Comparison of ENCODE assay signal across 24 cellular contexts in the genomic region with DNA sequence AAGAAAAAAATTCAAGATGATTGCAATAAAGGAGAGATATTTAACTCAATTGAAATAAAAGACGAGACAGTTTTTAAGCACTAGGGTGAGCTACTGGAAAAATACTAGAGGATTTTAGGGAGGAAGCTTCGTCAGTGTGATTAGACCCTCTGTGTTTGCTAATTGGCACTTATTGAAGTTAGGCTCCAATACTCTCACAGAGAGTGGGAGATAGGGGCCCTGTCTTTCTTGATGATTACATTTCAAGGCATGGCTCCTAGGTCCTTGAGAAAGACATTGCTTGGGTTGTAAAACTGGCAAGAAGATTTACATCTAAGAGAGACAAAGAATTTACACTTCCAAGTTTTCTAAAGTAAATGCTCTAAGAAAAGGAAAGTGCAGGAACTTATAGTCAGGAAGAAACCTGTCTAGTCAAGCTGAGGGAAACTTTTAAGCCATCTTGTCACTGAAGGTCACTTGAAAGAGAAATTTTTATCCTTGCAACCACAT.
"Had no signal": no experiment of that assay in that cellular context is flagged by ENCODE, and none has a peak within 500 bp of the region (broad histone marks: within the 10 kb centered on the region; RNA-seq: fewer than 3 reads in every experiment).

No MANE protein-coding gene starts in this region.

- H3K9me3 ChIP-seq: ascending aorta, body of pancreas had no signal

- ATAC-seq: activated naive CD4-positive, alpha-beta T cell treated with anti-CD3 and anti-CD28 coated beads, Interleukin-2, amount 50 U/mL, for 72 hours; activated naive CD8-positive, alpha-beta T cell treated with anti-CD3 and anti-CD28 coated beads, Interleukin-2, amount 50 U/mL, for 24 hours; activated T-cell treated with anti-CD3 and anti-CD28 coated beads, Interleukin-2, amount 50 U/mL, for 4 hours; body of pancreas; T-helper 17 cell had no signal

- H3K4me3 ChIP-seq: ascending aorta, body of pancreas had no signal

- H3K36me3 ChIP-seq: ascending aorta had no signal

- H3K27me3 ChIP-seq: ascending aorta, body of pancreas had no signal

- H3K4me1 ChIP-seq: ascending aorta, body of pancreas had no signal

- H3K27ac ChIP-seq: ascending aorta, body of pancreas had no signal

- DNase-seq: activated CD4-positive, alpha-beta memory T cell treated with anti-CD3 and anti-CD28 coated beads for 36 hours; activated CD4-positive, alpha-beta T cell treated with anti-CD3 and anti-CD28 coated beads, Interleukin-2, amount 10 ng/mL, durations not matched to agents 7 days and 5 days; activated CD4-positive, CD25-positive, alpha-beta regulatory T cell; activated CD8-positive, alpha-beta memory T cell treated with anti-CD3 and anti-CD28 coated beads for 24 hours; activated effector memory CD4-positive, alpha-beta T cell treated with anti-CD3 and anti-CD28 coated beads, Interleukin-2, amount 50 U/mL, for 16 hours; activated naive CD4-positive, alpha-beta T cell treated with Interleukin-2 at 50 U/mL for 16 hours; activated naive CD8-positive, alpha-beta T cell treated with anti-CD3 and anti-CD28 coated beads, Interleukin-2, amount 50 U/mL, for 24 hours; activated T-cell treated with anti-CD3 and anti-CD28 coated beads, Interleukin-2, amount 50 U/mL, for 4 hours; amniotic stem cell; body of pancreas; central memory CD4-positive, alpha-beta T cell; Kasumi-1; NCI-H1417; NCI-H1930; NCI-H2171; NCI-H345; NCI-H510A; NCI-H526 treated with DMSO at 0.1 percent for 48 hours; NCI-H82; SIG-M5; T-helper 17 cell; T-helper 9 cell had no signal
